Comparison of ENCODE assay signal across 14 cellular contexts in the genomic region with DNA sequence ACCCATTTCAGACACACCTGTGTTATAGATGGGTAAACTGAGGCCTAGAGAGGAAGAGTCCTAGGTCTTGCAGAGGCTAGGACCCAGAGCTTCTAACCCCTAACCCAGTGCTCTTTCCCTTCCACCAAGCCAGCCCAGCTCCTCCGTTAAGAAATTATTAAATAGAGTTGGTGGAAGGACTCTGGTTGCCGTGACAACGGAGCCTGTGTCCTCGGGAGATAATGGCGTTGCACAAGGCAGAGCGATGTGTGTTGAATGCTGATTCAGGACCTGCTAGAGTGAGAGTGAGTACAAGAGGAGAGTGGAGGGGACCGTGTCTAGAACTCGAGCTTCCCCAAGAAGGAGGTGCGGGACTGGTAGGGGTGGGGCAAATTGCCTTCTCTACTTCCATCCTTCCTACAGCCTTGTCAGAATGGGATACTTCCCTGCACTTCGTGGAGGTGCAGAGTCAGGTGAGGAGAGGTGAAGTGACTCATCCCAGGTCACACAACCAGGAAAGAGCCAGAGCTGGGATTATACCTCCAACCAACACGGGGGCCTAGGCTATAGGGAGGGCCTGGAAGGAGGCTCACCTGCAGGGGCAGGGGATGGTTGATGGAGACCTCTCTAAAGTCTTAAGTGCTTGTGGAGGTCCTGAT. TPM values are rescaled to one million over a fixed set of nuclear protein-coding genes. Genes with fewer than 3 reads are reported as not detected.
DNase-seq lines count a peak whose midpoint lies in the region; ATAC-seq, FAIRE-seq and TF ChIP-seq lines count a peak whose summit lies in the region.
"Had no signal": no experiment of that assay in that cellular context is flagged by ENCODE, and none has a peak within 500 bp of the region (broad histone marks: within the 10 kb centered on the region; RNA-seq: fewer than 3 reads in every experiment).

No MANE protein-coding gene starts in this region.

- TF ChIP-seq EP300 in SK-N-SH (IDR thresholded peaks at IDR 0.05; ENCODE audit: borderline replicate concordance in 1 of 2, low read depth in 1 of 2, low read length in 1 of 2) = no peak
- no peak for TF ChIP-seq EP300 in K562 (IDR thresholded peaks at IDR 0.05; ENCODE audit: low read length)
- no peak for TF ChIP-seq EP300 in HepG2 (IDR thresholded peaks at IDR 0.05; ENCODE audit: low read depth in 2 of 2, low read length in 2 of 2)
- TF ChIP-seq EP300 in HepG2 (CRISPR knock-in tag; IDR thresholded peaks at IDR 0.05; ENCODE audit: borderline replicate concordance) = no peak

- TF ChIP-seq POLR2A in K562 (conservative IDR thresholded peaks at IDR 0.05) (no peak), HepG2 (IDR thresholded peaks at IDR 0.05; ENCODE audit: insufficient read depth in 1 of 2, low read depth in 2 of 2, low read length in 2 of 2) (no peak)

- H2AFZ ChIP-seq in SK-N-SH (ENCODE audit: low read depth) (no peak overlapping the region), K562 (ENCODE audit: low read depth, low read length) (no peak overlapping the region), HepG2 (ENCODE audit: low read length) (no peak overlapping the region)

- no peak overlapping the region for H3K4me3 ChIP-seq in SK-N-SH (ENCODE audit: low read depth in 2 of 2, low read length in 1 of 2)
- H3K4me3 ChIP-seq in K562 = no peak overlapping the region
- no peak overlapping the region for H3K4me3 ChIP-seq in HepG2 (replicated peaks in 1 of 3; ENCODE audit: insufficient read depth in 1 of 3, low read depth in 2 of 3, low read length in 3 of 3)
- H3K4me3 ChIP-seq: suprapubic skin had no signal

- CTCF ChIA-PET in SK-N-SH (lab: Yijun Ruan, JAX) (interaction anchor here (0.8 to 2.1 kb wide), 7 partner anchors 13 to 243 kb away, joined by 3 to 11 read pairs (median 5); no protein-coding TSS in a partner anchor), K562 (lab: Yijun Ruan, JAX; ENCODE audit: low intra/inter-chr PET ratio) (no interaction called here), HepG2 (lab: Yijun Ruan, JAX; ENCODE audit: low intra/inter-chr PET ratio, low total read pairs) (no interaction called here)

- intact Hi-C loops in K562 (cut with micrococcal nuclease) = no loop called here
- intact Hi-C loops in HepG2 (cut with micrococcal nuclease; ENCODE audit: unreplicated experiment) = no loop called here
- intact Hi-C loops in posterior vena cava (cut with DNase I) = no loop called here

- WGBS in SK-N-SH (ENCODE audit: low lambda C conversion rate) = 32% methylated on average over 11 of the region's 11 CpGs
- 0% methylated on average over 11 of the region's 11 CpGs for WGBS in K562 (ENCODE audit: insufficient coverage, low coverage, missing lambda C conversion rate)
- 6% methylated on average over 11 of the region's 11 CpGs for WGBS in HepG2 (ENCODE audit: low lambda C conversion rate)

- POLR2A ChIA-PET in SK-N-SH (lab: Yijun Ruan, JAX) (no interaction called here), K562 (lab: Yijun Ruan, JAX) (interaction anchor here (0.8 kb wide), 1 partner anchor 11 kb away, joined by 4 read pairs; no protein-coding TSS in a partner anchor), HepG2 (lab: Yijun Ruan, JAX) (no interaction called here)

- H3K27ac ChIP-seq in SK-N-SH (ENCODE audit: low read depth in 2 of 2, low read length in 1 of 2) (no peak overlapping the region), K562 (ENCODE audit: extremely low read depth, low read depth, low read length) (no peak overlapping the region), HepG2 (ENCODE audit: extremely low read length, insufficient read depth, low read length) (no peak overlapping the region), temporal lobe (ENCODE audit: low read depth, low read length) (peak overlapping the region; percentile 92)
- H3K27ac ChIP-seq: suprapubic skin had no signal

- no peaks in the 10 kb centered on the region for H3K36me3 ChIP-seq in SK-N-SH (replicated peaks in 1 of 2; ENCODE audit: control insufficient read depth in 1 of 2, insufficient read depth in 2 of 2, low read length in 1 of 2)
- no peaks in the 10 kb centered on the region for H3K36me3 ChIP-seq in K562 (ENCODE audit: control insufficient read depth, insufficient read depth, low read length)
- no peaks in the 10 kb centered on the region for H3K36me3 ChIP-seq in HepG2 (replicated peaks in 1 of 2; ENCODE audit: control insufficient read depth in 1 of 2, insufficient read depth in 2 of 2, low read length in 2 of 2)
- H3K36me3 ChIP-seq: suprapubic skin had no signal

- H3K9ac ChIP-seq in SK-N-SH = no peak overlapping the region
- no peak overlapping the region for H3K9ac ChIP-seq in K562 (ENCODE audit: insufficient read depth in 1 of 2, low read depth in 2 of 2, low read length in 2 of 2)
- H3K9ac ChIP-seq in HepG2 (ENCODE audit: insufficient read depth, low read depth, low read length) = no peak overlapping the region

- in situ Hi-C loops in K562 (cut with MboI) = no loop called here
- in situ Hi-C loops in HepG2 (cut with HindIII; ENCODE audit: extremely low pct_ligation_motif_present, low pct_unique_long_range_greater_than_20kb) = no loop called here

- no peak for ATAC-seq in SK-N-SH treated with all-trans-retinoic acid at 6 μM for 48 hours
- peak; percentile 77 for ATAC-seq in K562
- ATAC-seq in HepG2 = peak; percentile 73
- ATAC-seq in GM18867 (IDR thresholded peaks at IDR 0.05; ENCODE audit: unreplicated experiment) = no peak
- ATAC-seq in GM18858 (IDR thresholded peaks at IDR 0.05; ENCODE audit: unreplicated experiment) = no peak

- TF ChIP-seq RAD21 in SK-N-SH (IDR thresholded peaks at IDR 0.05; ENCODE audit: low read length) = no peak
- TF ChIP-seq RAD21 in K562 (CRISPR knock-in tag; conservative IDR thresholded peaks at IDR 0.05 in 1 of 2, IDR thresholded peaks at IDR 0.05 in 1 of 2) = no peak
- TF ChIP-seq RAD21 in HepG2 (CRISPR knock-in tag; IDR thresholded peaks at IDR 0.05) = no peak

- no peak for FAIRE-seq in K562 (lab: Jason Lieb, UNC)
- no peak for FAIRE-seq in HepG2 (lab: Jason Lieb, UNC)

- no peaks in the 10 kb centered on the region for H4K20me1 ChIP-seq in SK-N-SH (ENCODE audit: insufficient read depth)
- H4K20me1 ChIP-seq in K562 (replicated peaks; ENCODE audit: control insufficient read depth, insufficient read depth, low read length) = peaks cover 19% of the 10 kb centered on the region
- no peaks in the 10 kb centered on the region for H4K20me1 ChIP-seq in HepG2 (ENCODE audit: insufficient read depth, low read length)

- H3K9me3 ChIP-seq in SK-N-SH (no peaks in the 10 kb centered on the region), K562 (replicated peaks; ENCODE audit: control insufficient read depth, insufficient read depth, low read depth, low read length) (no peaks in the 10 kb centered on the region), HepG2 (ENCODE audit: low read length) (no peaks in the 10 kb centered on the region)
- H3K9me3 ChIP-seq: suprapubic skin had no signal

- H3K4me2 ChIP-seq in SK-N-SH (no peak overlapping the region), K562 (ENCODE audit: insufficient read depth, low read length) (no peak overlapping the region; the same call in 1 of the 2 replicates), HepG2 (ENCODE audit: low read depth, low read length) (no peak overlapping the region)

- no peaks in the 10 kb centered on the region for H3K9me1 ChIP-seq in K562 (ENCODE audit: control insufficient read depth, insufficient read depth, low read length)

- H3K9me2 ChIP-seq in SK-N-SH = no peaks in the 10 kb centered on the region

- BruUV-seq in K562 (replicated peaks; lab: Mats Ljungman, UMichigan) (no TSS peak), HepG2 (replicated peaks; lab: Mats Ljungman, UMichigan) (no TSS peak)

- peaks cover 0 to 9% of the 10 kb centered on the region in 2 experiments; a peak in 1 of 4 replicates for H3K4me1 ChIP-seq in SK-N-SH (ENCODE audit: control insufficient read depth in 1 of 2, insufficient read depth in 2 of 2, low read depth in 1 of 2, low read length in 1 of 2)
- H3K4me1 ChIP-seq in K562 (replicated peaks in 1 of 2; ENCODE audit: control insufficient read depth in 2 of 2, insufficient read depth in 2 of 2, low read length in 2 of 2) = peaks cover 0 to 5% of the 10 kb centered on the region in 2 experiments; a peak in 2 of 5 replicates
- peaks cover 46% of the 10 kb centered on the region for H3K4me1 ChIP-seq in HepG2 (ENCODE audit: insufficient read depth, low read length)
- H3K4me1 ChIP-seq: suprapubic skin had no signal

- DNase-seq in SK-N-SH (peak; percentile 64), K562 (ENCODE audit: extremely low read depth in 1 of 4, low spot score in 3 of 4) (peak in 3 of 4 experiments; percentile 28 to 63 (median 60)), HepG2 (ENCODE audit: low spot score) (peak; percentile 16), posterior vena cava (ENCODE audit: low spot score) (no peak)
- DNase-seq: activated CD4-positive, CD25-positive, alpha-beta regulatory T cell; activated naive CD4-positive, alpha-beta T cell treated with anti-CD3 and anti-CD28 coated beads for 36 hours; cerebellar nuclear complex; H9; NCI-H446 had no signal

- no peaks in the 10 kb centered on the region for H3F3A ChIP-seq in SK-N-SH (replicated peaks; ENCODE audit: insufficient read depth)

- TF ChIP-seq CTCF in SK-N-SH (IDR thresholded peaks at IDR 0.05) (no peak), K562 (IDR thresholded peaks at IDR 0.05 in 2 of 3, conservative IDR thresholded peaks at IDR 0.05 in 1 of 3; ENCODE audit: insufficient read depth in 2 of 3, low read depth in 1 of 3, low read length in 3 of 3) (no peak), HepG2 (CRISPR knock-in tag; IDR thresholded peaks at IDR 0.05) (no peak)

- no peaks in the 10 kb centered on the region for H3K79me2 ChIP-seq in SK-N-SH (ENCODE audit: insufficient read depth)
- no peaks in the 10 kb centered on the region for H3K79me2 ChIP-seq in K562 (ENCODE audit: control insufficient read depth, insufficient read depth, low read length)
- no peaks in the 10 kb centered on the region for H3K79me2 ChIP-seq in HepG2 (ENCODE audit: insufficient read depth, low read length)

- H3K27me3 ChIP-seq in SK-N-SH (ENCODE audit: insufficient read depth) = peaks cover 23% of the 10 kb centered on the region
- H3K27me3 ChIP-seq in K562 (ENCODE audit: control insufficient read depth in 2 of 2, insufficient read depth in 2 of 2, low read length in 2 of 2) = peaks cover 9 to 50% of the 10 kb centered on the region in 2 experiments; a peak in 3 of 5 replicates
- H3K27me3 ChIP-seq in HepG2 (ENCODE audit: control insufficient read depth in 1 of 2, insufficient read depth in 2 of 2, low read length in 2 of 2) = peaks cover 0 to 1% of the 10 kb centered on the region in 2 experiments; a peak in 3 of 5 replicates

RNA-seq across cellular contexts. Expression of gene SLC6A1, which starts 8.6 kb away (rescaled TPM):
- not detected in 2 replicates for polyA plus RNA-seq in SK-N-SH (2012; rRNA removed)
- 0.01 TPM in 2 replicates for polyA plus RNA-seq in SK-N-SH (2012; cell fraction: cytosol; rRNA removed)
- polyA plus RNA-seq in SK-N-SH (2012; cell fraction: nucleus; rRNA removed) = not detected in 2 replicates
- not detected in 2 replicates for total RNA-seq in K562 (2011; cell fraction: chromatin; rRNA removed; ENCODE audit: low replicate concordance)
- total RNA-seq in K562 (2011; cell fraction: nucleolus; rRNA removed) = not detected in 2 replicates
- total RNA-seq in K562 (2011; cell fraction: nucleoplasm; rRNA removed) = not detected in 2 replicates
- not detected in 2 replicates for total RNA-seq in K562 (2014; rRNA removed)
- not detected in 2 replicates for total RNA-seq in K562 (2014; rRNA removed; fragmentation: Illumina TruSeq; extraction: Trizol)
- total RNA-seq in K562 (2015; rRNA removed; fragmentation: Illumina TruSeq; extraction: Trizol) = not detected in 2 replicates
- not detected in 2 replicates for total RNA-seq in K562 (2021)
- not detected in 2 replicates for polyA plus RNA-seq in K562 (2011; rRNA removed)
- polyA plus RNA-seq in K562 (2011; cell fraction: cytosol; rRNA removed) = not detected in 2 replicates
- not detected in 2 replicates for polyA plus RNA-seq in K562 (2011; cell fraction: nucleus; rRNA removed)
- polyA plus RNA-seq in K562 (2012) = 0.01 TPM in 1 of 2 replicates, not detected in the other
- not detected in 2 replicates for polyA plus RNA-seq in K562 (2014; fragmentation: Illumina TruSeq; extraction: Trizol)
- not detected for polyA plus RNA-seq in K562 (2014; fragmentation: Nextera tagmentation; extraction: Ambion mirVana)
- not detected in 2 replicates for polyA plus RNA-seq in K562 (2014; rRNA removed)
- not detected in 2 replicates for polyA minus RNA-seq in K562 (2011; rRNA and poly(A)+ RNA removed)
- not detected in 2 replicates for polyA minus RNA-seq in K562 (2011; cell fraction: cytosol; rRNA and poly(A)+ RNA removed)
- not detected in 2 replicates for polyA minus RNA-seq in K562 (2011; cell fraction: nucleus; rRNA and poly(A)+ RNA removed)
- total RNA-seq in HepG2 (2016; rRNA removed; fragmentation: Illumina TruSeq; extraction: Trizol) = not detected in 2 replicates
- total RNA-seq in HepG2 (2016; cell fraction: cytosol; rRNA removed; fragmentation: Illumina TruSeq; extraction: Trizol; ENCODE audit: low read depth) = not detected in 2 replicates
- total RNA-seq in HepG2 (2016; cell fraction: insoluble cytoplasmic fraction; rRNA removed; fragmentation: Illumina TruSeq; extraction: Trizol) = not detected in 2 replicates
- not detected in 2 replicates for total RNA-seq in HepG2 (2016; cell fraction: membrane; rRNA removed; fragmentation: Illumina TruSeq; extraction: Trizol)
- not detected in 2 replicates for total RNA-seq in HepG2 (2016; cell fraction: nucleus; rRNA removed; fragmentation: Illumina TruSeq; extraction: Trizol)
- polyA plus RNA-seq in HepG2 (2011; rRNA removed) = 0.04 TPM in 1 of 2 replicates, not detected in the other
- polyA plus RNA-seq in HepG2 (2011; cell fraction: cytosol; rRNA removed) = not detected in 2 replicates
- 0.03 and 0.05 TPM in 2 replicates for polyA plus RNA-seq in HepG2 (2011; cell fraction: nucleus; rRNA removed)
- 0.07 TPM in 1 of 2 replicates, not detected in the other for polyA plus RNA-seq in HepG2 (2012)
- not detected in 2 replicates for polyA plus RNA-seq in HepG2 (2016; cell fraction: cytosol; fragmentation: Illumina TruSeq; extraction: Trizol; ENCODE audit: low read depth)
- not detected in 2 replicates for polyA plus RNA-seq in HepG2 (2016; cell fraction: insoluble cytoplasmic fraction; fragmentation: Illumina TruSeq; extraction: Trizol; ENCODE audit: low read depth)
- not detected in 2 replicates for polyA plus RNA-seq in HepG2 (2016; cell fraction: membrane; fragmentation: Illumina TruSeq; extraction: Trizol; ENCODE audit: low read depth)
- polyA plus RNA-seq in HepG2 (2016; cell fraction: nucleus; fragmentation: Illumina TruSeq; extraction: Trizol; ENCODE audit: insufficient read depth, low read depth) = not detected in 2 replicates
- polyA minus RNA-seq in HepG2 (2011; rRNA and poly(A)+ RNA removed; ENCODE audit: low replicate concordance) = not detected in 2 replicates
- polyA minus RNA-seq in HepG2 (2011; cell fraction: cytosol; rRNA and poly(A)+ RNA removed) = not detected in 2 replicates
- not detected in 2 replicates for polyA minus RNA-seq in HepG2 (2011; cell fraction: nucleus; rRNA and poly(A)+ RNA removed)
- 54.6 TPM for total RNA-seq in temporal lobe
- 1 to 10 TPM; 1.2 to 1.3 TPM for total RNA-seq in posterior vena cava
- total RNA-seq: activated naive CD4-positive, alpha-beta T cell treated with anti-CD3 and anti-CD28 coated beads for 36 hours; H9 had no signal

Comparison
In these comparisons a context has a peak if more than half of its experiments do, and no peak if none do; other contexts are left out.
1. ATAC-seq: peak in K562 (single experiment) and HepG2 (single experiment); none in SK-N-SH treated with all-trans-retinoic acid at 6 μM for 48 hours (single experiment), GM18867 (single experiment) and GM18858 (single experiment).
2. RNA of gene SLC6A1, which starts 8.6 kb away (total RNA-seq): 54.6 TPM in temporal lobe (single experiment); 1.2 to 1.3 TPM in posterior vena cava, not detected in K562 and not detected in HepG2; every median in the first group is over 10 times any median in the second.